ENCODE assay signal across 24 cellular contexts in genomic region chr3:126531051-126531330, GRCh38. TPM values are rescaled to one million over a fixed set of nuclear protein-coding genes. Genes with fewer than 3 reads are reported as not detected.
DNase-seq lines count a peak whose midpoint lies in the region; ATAC-seq and TF ChIP-seq lines count a peak whose summit lies in the region.
"Had no signal": no experiment of that assay in that cellular context is flagged by ENCODE, and none has a peak within 500 bp of the region (broad histone marks: within the 10 kb centered on the region; RNA-seq: fewer than 3 reads in every experiment).

No MANE protein-coding gene starts in this region.

- H3K9me3 ChIP-seq in heart left ventricle (no peaks in the 10 kb centered on the region), liver (ENCODE audit: control insufficient read depth in 4 of 4, low read length in 3 of 4) (no peaks in the 10 kb centered on the region), osteoblast (ENCODE audit: low read depth, low read length) (no peaks in the 10 kb centered on the region)

- ATAC-seq in left ventricle myocardium superior (no peak), heart left ventricle (no peak), GM18498 (IDR thresholded peaks at IDR 0.05; ENCODE audit: unreplicated experiment) (no peak), sciatic nerve (no peak)
- ATAC-seq: HCT116 had no signal

- TF ChIP-seq POLR2A in heart left ventricle (IDR thresholded peaks at IDR 0.05) = no peak

- peaks cover 13% of the 10 kb centered on the region for H3K4me1 Mint-ChIP-seq in endothelial cell (ENCODE audit: unreplicated experiment)
- H3K4me1 Mint-ChIP-seq: CD4-positive, CD25-positive, alpha-beta regulatory T cell had no signal

- peaks cover 4% of the 10 kb centered on the region for H3K36me3 Mint-ChIP-seq in endothelial cell (ENCODE audit: low read depth, unreplicated experiment)
- H3K36me3 Mint-ChIP-seq: CD4-positive, CD25-positive, alpha-beta regulatory T cell had no signal

- no peaks in the 10 kb centered on the region for H4K20me1 ChIP-seq in osteoblast (ENCODE audit: insufficient read depth, low read length)

- no peak overlapping the region for H3K4me3 ChIP-seq in heart left ventricle
- H3K4me3 ChIP-seq in liver (ENCODE audit: low read depth in 1 of 3, low read length in 3 of 3) = no peak overlapping the region
- no peak overlapping the region for H3K4me3 ChIP-seq in osteoblast (ENCODE audit: insufficient read depth, low read length)

- peak; percentile 20 for DNase-seq in left ventricle myocardium superior
- DNase-seq in heart left ventricle = no peak
- peak; percentile 62 for DNase-seq in osteoblast (ENCODE audit: insufficient read length, low spot score, missing footprints)
- no peak for DNase-seq in endothelial cell (ENCODE audit: low spot score)
- no peak for DNase-seq in sciatic nerve (ENCODE audit: low spot score)
- no peak for DNase-seq in activated T-cell treated with anti-CD3 and anti-CD28 coated beads, Interleukin-2, amount 50 U/mL, for 48 hours
- DNase-seq: CD4-positive, CD25-positive, alpha-beta regulatory T cell; COR-L47; DMS79; IMR-90; NCI-H1417; NCI-H187; NCI-H446; NCI-H526 treated with DMSO at 0.1 percent for 48 hours; OCI-M1; SHP77 had no signal

- H3K36me3 ChIP-seq in heart left ventricle (no peaks in the 10 kb centered on the region), liver (ENCODE audit: control insufficient read depth in 4 of 4, insufficient read depth in 3 of 4, low read depth in 1 of 4, low read length in 3 of 4) (peaks cover 0 to 5% (median 1%) of the 10 kb centered on the region in 4 donors), osteoblast (ENCODE audit: insufficient read depth, low read length) (no peaks in the 10 kb centered on the region)

- H3K4me2 ChIP-seq in osteoblast (ENCODE audit: insufficient read depth, low read length) = no peak overlapping the region
- H3K4me2 ChIP-seq: KMS-11 had no signal

- H3K4me3 Mint-ChIP-seq in endothelial cell (ENCODE audit: unreplicated experiment) = no peak overlapping the region
- H3K4me3 Mint-ChIP-seq: CD4-positive, CD25-positive, alpha-beta regulatory T cell had no signal

- no peak for TF ChIP-seq RAD21 in liver (IDR thresholded peaks at IDR 0.05)

- H3K27ac Mint-ChIP-seq in endothelial cell (ENCODE audit: unreplicated experiment) = no peak overlapping the region

- intact Hi-C loops in left ventricle myocardium superior (cut with micrococcal nuclease) (no loop called here), heart left ventricle (cut with DNase I) (no loop called here), sciatic nerve (cut with DNase I) (no loop called here)

- no peak overlapping the region for H2AFZ ChIP-seq in osteoblast (ENCODE audit: low read length)

- no peak overlapping the region for H3K9ac ChIP-seq in liver (ENCODE audit: low read depth in 1 of 2, low read length in 2 of 2)
- H3K9ac ChIP-seq: KMS-11 had no signal

- H3K27me3 ChIP-seq in heart left ventricle (peaks cover 0 to 8% (median 0%) of the 10 kb centered on the region in 9 donors), liver (ENCODE audit: control insufficient read depth in 4 of 4, insufficient read depth in 4 of 4, low read length in 3 of 4) (no peaks in the 10 kb centered on the region), osteoblast (ENCODE audit: insufficient read depth, low read length) (peaks cover 29% of the 10 kb centered on the region)

- TF ChIP-seq CTCF in heart left ventricle (IDR thresholded peaks at IDR 0.05) (no peak), liver (IDR thresholded peaks at IDR 0.05; ENCODE audit: low read depth, low read length, missing input control) (no peak), osteoblast (IDR thresholded peaks at IDR 0.05; ENCODE audit: extremely low read depth, low read depth, low read length) (no peak), endothelial cell (IDR thresholded peaks at IDR 0.05; ENCODE audit: unreplicated experiment) (no peak)

- H3K4me1 ChIP-seq in heart left ventricle (peaks cover 0 to 38% (median 5%) of the 10 kb centered on the region in 12 donors), liver (ENCODE audit: control insufficient read depth in 4 of 4, insufficient read depth in 4 of 4, low read length in 3 of 4) (peaks cover 18 to 69% (median 50%) of the 10 kb centered on the region in 4 donors), osteoblast (ENCODE audit: insufficient read depth, low read length) (no peaks in the 10 kb centered on the region)

- 86 to 91% (median 89%) methylated on average over 6 of the region's 6 CpGs for WGBS in heart left ventricle, 4 donors
- WGBS in liver = 82% methylated on average over 6 of the region's 6 CpGs

- H3K27ac ChIP-seq in heart left ventricle (peak overlapping the region in 2 of 12 donors; percentile 59 to 78), liver (ENCODE audit: low read depth in 1 of 2, low read length in 2 of 2) (peak overlapping the region; percentile 94 to 96), osteoblast (ENCODE audit: low read depth, low read length) (no peak overlapping the region)
- H3K27ac ChIP-seq: KMS-11 had no signal

- no peaks in the 10 kb centered on the region for H3K79me2 ChIP-seq in osteoblast (ENCODE audit: insufficient read depth, low read length)

- H3K9me3 Mint-ChIP-seq in endothelial cell (ENCODE audit: unreplicated experiment) = no peaks in the 10 kb centered on the region

- peaks cover 9% of the 10 kb centered on the region for H3K27me3 Mint-ChIP-seq in endothelial cell (ENCODE audit: unreplicated experiment)
- H3K27me3 Mint-ChIP-seq: CD4-positive, CD25-positive, alpha-beta regulatory T cell had no signal

TF ChIP-seq in liver, 16 proteins besides CTCF, POLR2A, EP300 and RAD21 (continues in another document):
- TF ChIP-seq RXRA (IDR thresholded peaks at IDR 0.05) = no peak
- no peak for TF ChIP-seq JUND (IDR thresholded peaks at IDR 0.05)
- no peak for TF ChIP-seq EGR1 (IDR thresholded peaks at IDR 0.05; ENCODE audit: low read depth in 2 of 2)
- no peak for TF ChIP-seq GABPA (IDR thresholded peaks at IDR 0.05 in 1 of 2, conservative IDR thresholded peaks at IDR 0.05 in 1 of 2)
- no peak for TF ChIP-seq SP1 (IDR thresholded peaks at IDR 0.05)
- no peak for TF ChIP-seq YY1 (IDR thresholded peaks at IDR 0.05)
- TF ChIP-seq FOXA2 (IDR thresholded peaks at IDR 0.05) = no peak
- no peak for TF ChIP-seq FOXA1 (IDR thresholded peaks at IDR 0.05)
- no peak for TF ChIP-seq NR2F2 (IDR thresholded peaks at IDR 0.05)
- no peak for TF ChIP-seq MAX (IDR thresholded peaks at IDR 0.05)
- TF ChIP-seq ZBTB33 (IDR thresholded peaks at IDR 0.05) = no peak

RNA-seq across cellular contexts. Expression of gene CHST13, which starts 7.0 kb away (rescaled TPM):
- total RNA-seq in left ventricle myocardium superior (0.45 TPM), heart left ventricle (1 to 10 TPM in 1 of 9 donors, under 1 TPM in 7, not detected in 1; 0.30 to 2.3 (median 0.48) TPM), liver (10 to 100 TPM; 19.7 to 39.1 TPM), osteoblast (under 0.01 TPM in 1 of 2 replicates, not detected in the other), endothelial cell (ENCODE audit: unreplicated experiment) (not detected), sciatic nerve (0.89 TPM)
- polyA plus RNA-seq in heart left ventricle (under 1 TPM; 0.07 to 0.15 TPM), liver (10 to 100 TPM; 22.1 to 28.3 TPM)
- total RNA-seq: A172; CD4-positive, CD25-positive, alpha-beta regulatory T cell; IMR-90; RPMI7951 had no signal
- polyA plus RNA-seq: AG04450; CD4-positive, CD25-positive, alpha-beta regulatory T cell; IMR-90 had no signal

RNA-seq across cellular contexts. Expression of gene UROC1, which starts 13.4 kb away (rescaled TPM):
- total RNA-seq in left ventricle myocardium superior (not detected), heart left ventricle (not detected), liver (10 to 100 TPM in 1 of 2 donors, 1 to 10 TPM in 1; 5.9 to 28.4 TPM), osteoblast (not detected in 2 replicates), endothelial cell (ENCODE audit: unreplicated experiment) (not detected), sciatic nerve (not detected)
- polyA plus RNA-seq in heart left ventricle (not detected), liver (10 to 100 TPM; 16.5 to 20.0 TPM)
- total RNA-seq: A172; CD4-positive, CD25-positive, alpha-beta regulatory T cell; H1; IMR-90; RPMI7951 had no signal
- polyA plus RNA-seq: AG04450; CD4-positive, CD25-positive, alpha-beta regulatory T cell; IMR-90 had no signal

RNA-seq across cellular contexts. Expression of gene C3orf22, which starts 27.7 kb away (rescaled TPM):
- not detected for total RNA-seq in left ventricle myocardium superior
- not detected for total RNA-seq in heart left ventricle
- polyA plus RNA-seq in heart left ventricle = not detected
- not detected for total RNA-seq in liver
- not detected for polyA plus RNA-seq in liver
- not detected in 2 replicates for total RNA-seq in osteoblast
- not detected for total RNA-seq in endothelial cell (ENCODE audit: unreplicated experiment)
- not detected for total RNA-seq in sciatic nerve
- total RNA-seq: A172; CD4-positive, CD25-positive, alpha-beta regulatory T cell; H1; IMR-90; RPMI7951 had no signal
- polyA plus RNA-seq: AG04450; CD4-positive, CD25-positive, alpha-beta regulatory T cell; H1; IMR-90 had no signal

RNA-seq across cellular contexts. Expression of gene ZXDC, which starts 55.3 kb away (rescaled TPM):
- total RNA-seq in left ventricle myocardium superior = 17.9 TPM
- 10 to 100 TPM; 15.4 to 40.3 (median 20.2) TPM for total RNA-seq in heart left ventricle
- polyA plus RNA-seq in heart left ventricle = 10 to 100 TPM in 1 of 2 donors, 1 to 10 TPM in 1; 8.7 to 10.9 TPM
- total RNA-seq in liver = 10 to 100 TPM; 17.2 to 42.3 TPM
- polyA plus RNA-seq in liver = 10 to 100 TPM in 1 of 2 donors, 1 to 10 TPM in 1; 7.0 to 10.5 TPM
- total RNA-seq in osteoblast = 26.8 and 27.1 TPM in 2 replicates
- total RNA-seq in endothelial cell (ENCODE audit: unreplicated experiment) = 25.4 TPM
- 39.7 TPM for total RNA-seq in sciatic nerve

Comparison
In these comparisons a context has a peak if more than half of its experiments do, and no peak if none do; other contexts are left out.
1. DNase-seq: peak in left ventricle myocardium superior (single experiment) and osteoblast (single experiment); none in heart left ventricle (0 of 5), endothelial cell (single experiment), sciatic nerve (single experiment) and activated T-cell treated with anti-CD3 and anti-CD28 coated beads, Interleukin-2, amount 50 U/mL, for 48 hours (0 of 2).
2. RNA of gene CHST13, which starts 7.0 kb away (total RNA-seq): 19.7 to 39.1 TPM in liver; 0.89 TPM in sciatic nerve (single experiment), 0.45 TPM in left ventricle myocardium superior (single experiment), 0.30 to 2.3 TPM in heart left ventricle, not detected in endothelial cell (single experiment) and under 0.01 TPM in osteoblast; every median in the first group is over 4 times any median in the second.